In the genomic region with DNA sequence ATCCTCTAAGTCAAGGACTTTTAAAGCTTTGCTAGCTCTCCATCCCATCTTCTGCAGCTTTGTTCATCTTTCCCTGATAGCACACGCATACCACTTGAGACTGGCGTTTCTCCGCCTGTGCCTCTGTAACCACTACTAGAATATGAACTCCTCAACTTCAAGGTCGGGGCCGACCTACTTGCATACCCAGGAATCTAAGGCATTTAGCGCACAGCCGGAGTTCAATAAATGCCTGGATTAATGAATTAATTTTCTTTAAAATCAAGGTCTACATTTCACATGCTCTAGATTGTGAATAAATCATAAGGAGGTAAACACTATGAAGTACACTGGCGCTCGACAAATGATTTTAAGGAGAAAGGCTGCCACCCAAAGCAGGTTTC, we compare ENCODE assay signal across 8 cellular contexts.
DNase-seq lines count a peak whose midpoint lies in the region; ATAC-seq, FAIRE-seq and TF ChIP-seq lines count a peak whose summit lies in the region.

No MANE protein-coding gene starts in this region.

- peaks cover 15% of the 10 kb centered on the region for H3K4me1 Mint-ChIP-seq in CD8-positive, alpha-beta T cell (ENCODE audit: low read depth)

- H3K4me3 ChIP-seq in CD8-positive, alpha-beta T cell (ENCODE audit: low read depth, low read length): peak overlapping the region; percentile 63
- H3K4me3 ChIP-seq in OCI-LY3 (ENCODE audit: low read length): peak overlapping the region; percentile 79
- H3K4me3 ChIP-seq in H1 (ENCODE audit: extremely low read depth in 1 of 4, insufficient read depth in 2 of 4, low read depth in 3 of 4, low read length in 4 of 4): peak overlapping the region; percentile 35 to 60 (median 38)
- H3K4me3 ChIP-seq in neuron (ENCODE audit: low read length): peak overlapping the region; percentile 75

- H3K4me3 Mint-ChIP-seq in CD8-positive, alpha-beta T cell: peak overlapping the region; percentile 88

- CTCF ChIA-PET in CD8-positive, alpha-beta T cell (lab: Charles Lee): interaction anchor here (0.9 to 6.3 kb wide), 7 partner anchors 7 to 878 kb away, joined by 3 to 36 read pairs (median 4); a partner anchor contains a TSS
- CTCF ChIA-PET in H1 (lab: Charles Lee; ENCODE audit: partially characterized antibody): interaction anchor here (0.8 to 2.5 kb wide), 8 partner anchors 8 to 77 kb away, joined by 3 to 8 read pairs (median 4); no protein-coding TSS in a partner anchor

- no peaks in the 10 kb centered on the region for H3K27me3 Mint-ChIP-seq in CD8-positive, alpha-beta T cell (ENCODE audit: low read depth)

- intact Hi-C loops in CD8-positive, alpha-beta T cell (cut with DNase I, micrococcal nuclease): loop anchor here (2.0 to 10.0 kb wide), 11 partner anchors 67 to 1170 kb away; a partner anchor contains a TSS

- 8% methylated on average over 9 of the region's 9 CpGs; no CpG with 5 or more reads in 1 of the 2 experiments for WGBS in H1 (ENCODE audit: extremely low coverage in 1 of 2, insufficient coverage in 1 of 2, insufficient read length in 1 of 2, insufficient replicate concordance in 2 of 2, low coverage in 1 of 2, low lambda C conversion rate in 2 of 2, missing lambda C conversion rate in 1 of 2), 2 experiments

- POLR2A ChIA-PET in CD8-positive, alpha-beta T cell (lab: Charles Lee): interaction anchor here (1.0 to 2.0 kb wide), 5 partner anchors 16 to 813 kb away, joined by 3 to 25 read pairs (median 4); a partner anchor contains a TSS
- POLR2A ChIA-PET in H1 (lab: Charles Lee; ENCODE audit: partially characterized antibody): interaction anchor here (1.2 to 1.5 kb wide), 3 partner anchors 67 to 140 kb away, joined by 3 read pairs; no protein-coding TSS in a partner anchor

- no peaks in the 10 kb centered on the region for H3K36me3 Mint-ChIP-seq in CD8-positive, alpha-beta T cell

- peaks cover 12% of the 10 kb centered on the region for H3K4me1 ChIP-seq in CD8-positive, alpha-beta T cell (ENCODE audit: insufficient read depth, low read length)
- peaks cover 18% of the 10 kb centered on the region for H3K4me1 ChIP-seq in OCI-LY3 (ENCODE audit: low read length)
- peaks cover 0 to 4% (median 2%) of the 10 kb centered on the region in 4 experiments; a peak in 5 of 7 replicates for H3K4me1 ChIP-seq in H1 (replicated peaks in 1 of 4; ENCODE audit: control insufficient read depth in 3 of 4, insufficient read depth in 4 of 4, low read length in 3 of 4)
- peaks cover 4% of the 10 kb centered on the region for H3K4me1 ChIP-seq in neuron (ENCODE audit: insufficient read depth, low read length)

- H3K23ac ChIP-seq in H1 (ENCODE audit: insufficient read length): no peak overlapping the region

- peak overlapping the region; percentile 93 for H3K4me2 ChIP-seq in OCI-LY3 (ENCODE audit: low read length)
- H3K4me2 ChIP-seq in H1 (ENCODE audit: insufficient read depth in 1 of 2, low read depth in 2 of 2, low read length in 2 of 2): peak overlapping the region; percentile 68 to 75

- H3K27ac Mint-ChIP-seq in CD8-positive, alpha-beta T cell: peak overlapping the region; percentile 41

- H3K9me3 Mint-ChIP-seq in CD8-positive, alpha-beta T cell: no peaks in the 10 kb centered on the region

- no peaks in the 10 kb centered on the region for H3K79me1 ChIP-seq in H1 (ENCODE audit: low read depth, low read length)

- no peak for TF ChIP-seq EP300 in H1 (IDR thresholded peaks at IDR 0.05; ENCODE audit: borderline replicate concordance in 1 of 2, low read depth in 2 of 2, low read length in 2 of 2)

- no peaks in the 10 kb centered on the region for H3K9me3 ChIP-seq in CD8-positive, alpha-beta T cell (ENCODE audit: low read length)
- H3K9me3 ChIP-seq in OCI-LY3 (ENCODE audit: insufficient read depth, low read length) (no peaks in the 10 kb centered on the region), H1 (ENCODE audit: insufficient read depth in 2 of 2, low read depth in 1 of 2, low read length in 1 of 2) (no peaks in the 10 kb centered on the region), neuron (ENCODE audit: low read length) (no peaks in the 10 kb centered on the region)

- no peak overlapping the region for H3K14ac ChIP-seq in H1 (ENCODE audit: insufficient read length)

- no peak overlapping the region for H2BK5ac ChIP-seq in H1 (ENCODE audit: low read depth, low read length)

- ATAC-seq in CD8-positive, alpha-beta T cell: no peak
- ATAC-seq in GM21619 (IDR thresholded peaks at IDR 0.05; ENCODE audit: unreplicated experiment) (no peak), GM19463 (IDR thresholded peaks at IDR 0.05; ENCODE audit: unreplicated experiment) (no peak)

- H2BK15ac ChIP-seq in H1 (ENCODE audit: low read length): no peak overlapping the region

- TF ChIP-seq POLR2A in H1 (IDR thresholded peaks at IDR 0.05; ENCODE audit: control extremely low read depth in 1 of 2, low read depth in 2 of 2, low read length in 2 of 2): no peak

- H3K9ac ChIP-seq in OCI-LY3 (ENCODE audit: low read length) (peak overlapping the region; percentile 45), H1 (replicated peaks in 1 of 4; ENCODE audit: extremely low read depth in 1 of 4, low read depth in 3 of 4, low read length in 3 of 4) (no peak overlapping the region; a peak in 1 of 7 replicates)

- DNase-seq in CD8-positive, alpha-beta T cell: no peak
- no peak for DNase-seq in H1 (ENCODE audit: low read depth in 1 of 2, low spot score in 2 of 2)
- DNase-seq in NCI-H1694 (lab: John Stamatoyannopoulos, UW): no peak
- no peak for DNase-seq in NCI-H1417 treated with DMSO at 0.1 percent for 48 hours (lab: John Stamatoyannopoulos, UW)

- H2BK20ac ChIP-seq in H1 (ENCODE audit: low read length): no peak overlapping the region

- H4K20me1 ChIP-seq in OCI-LY3 (ENCODE audit: insufficient read depth, low read length) (no peaks in the 10 kb centered on the region), H1 (replicated peaks in 1 of 2; ENCODE audit: control insufficient read depth in 1 of 2, insufficient read depth in 2 of 2, low read length in 2 of 2) (no peaks in the 10 kb centered on the region)

- TF ChIP-seq RAD21 in H1 (IDR thresholded peaks at IDR 0.05 in 1 of 2, conservative IDR thresholded peaks at IDR 0.05 in 1 of 2; ENCODE audit: low read depth in 2 of 2, low read length in 2 of 2): no peak

- FAIRE-seq in H1 (lab: Jason Lieb, UNC): no peak

- no peak overlapping the region for H2BK12ac ChIP-seq in H1 (ENCODE audit: low read depth, low read length)

- no peak overlapping the region for H4K91ac ChIP-seq in H1 (replicated peaks; ENCODE audit: insufficient read length, low read length)

- H3K4ac ChIP-seq in H1 (replicated peaks; ENCODE audit: insufficient read length, low read depth, low read length): no peak overlapping the region

- no peaks in the 10 kb centered on the region for H3K27me3 ChIP-seq in CD8-positive, alpha-beta T cell (ENCODE audit: insufficient read depth, low read length)
- H3K27me3 ChIP-seq in OCI-LY3 (ENCODE audit: low read depth, low read length) (peaks cover 34% of the 10 kb centered on the region), H1 (replicated peaks in 1 of 4; ENCODE audit: control insufficient read depth in 3 of 4, extremely low read depth in 1 of 4, insufficient read depth in 3 of 4, low read length in 3 of 4) (peaks cover 0 to 3% (median 0%) of the 10 kb centered on the region in 4 experiments; a peak in 1 of 7 replicates), neuron (ENCODE audit: insufficient read depth, low read length) (peaks cover 9% of the 10 kb centered on the region)

- H3K56ac ChIP-seq in H1 (replicated peaks; ENCODE audit: insufficient read length, low read depth, low read length): no peak overlapping the region

- H3K79me2 ChIP-seq in OCI-LY3 (ENCODE audit: low read length) (no peaks in the 10 kb centered on the region), H1 (ENCODE audit: control insufficient read depth in 1 of 2, insufficient read depth in 2 of 2, low read length in 2 of 2) (no peaks in the 10 kb centered on the region)

- no peak overlapping the region for H3K18ac ChIP-seq in H1 (ENCODE audit: extremely low read depth, low read length)

- no peak overlapping the region for H2BK120ac ChIP-seq in H1 (replicated peaks; ENCODE audit: low read depth, low read length)

- peak overlapping the region; percentile 92 for H2AFZ ChIP-seq in OCI-LY3 (ENCODE audit: low read depth, low read length)
- peak overlapping the region; percentile 76 for H2AFZ ChIP-seq in H1 (ENCODE audit: low read length)
- H2AFZ ChIP-seq in neuron (ENCODE audit: low read depth, low read length): peak overlapping the region; percentile 97

- H2AK5ac ChIP-seq in H1 (ENCODE audit: low read depth, low read length): no peak overlapping the region

- TF ChIP-seq CTCF in CD8-positive, alpha-beta T cell (IDR thresholded peaks at IDR 0.05): no peak
- TF ChIP-seq CTCF in OCI-LY3 (IDR thresholded peaks at IDR 0.05; ENCODE audit: low read depth, low read length) (no peak), H1 (IDR thresholded peaks at IDR 0.05; ENCODE audit: control extremely low read depth in 1 of 3, insufficient read depth in 1 of 3, low read depth in 1 of 3, low read length in 3 of 3) (no peak)

- H3K36me3 ChIP-seq in CD8-positive, alpha-beta T cell (ENCODE audit: insufficient read depth, low read length): no peaks in the 10 kb centered on the region
- H3K36me3 ChIP-seq in OCI-LY3 (replicated peaks; ENCODE audit: low read depth, low read length) (no peaks in the 10 kb centered on the region), H1 (ENCODE audit: control insufficient read depth in 2 of 4, insufficient read depth in 4 of 4, low read length in 3 of 4) (no peaks in the 10 kb centered on the region), neuron (ENCODE audit: insufficient read depth, low read length) (no peaks in the 10 kb centered on the region)

- H4K5ac ChIP-seq in H1 (ENCODE audit: insufficient read length, low read depth, low read length): no peak overlapping the region

- no peak overlapping the region for H4K8ac ChIP-seq in H1 (ENCODE audit: extremely low read depth, insufficient read depth, low read length)

- peaks cover 3% of the 10 kb centered on the region; the same call in 1 of the 2 replicates for H3K23me2 ChIP-seq in H1 (ENCODE audit: low read depth, low read length)

- peak overlapping the region; percentile 43 for H3K27ac ChIP-seq in CD8-positive, alpha-beta T cell (ENCODE audit: low read depth, low read length)
- H3K27ac ChIP-seq in OCI-LY3 (ENCODE audit: low read length): no peak overlapping the region
- no peak overlapping the region for H3K27ac ChIP-seq in H1 (ENCODE audit: low read depth, low read length)

TF ChIP-seq in H1, 55 proteins besides CTCF, POLR2A, EP300 and RAD21 (continues in another document):
- TF ChIP-seq GTF2F1 (IDR thresholded peaks at IDR 0.05; ENCODE audit: borderline replicate concordance, low read depth, low read length): no peak
- no peak for TF ChIP-seq SP4 (IDR thresholded peaks at IDR 0.05; ENCODE audit: low read length)
- TF ChIP-seq NANOG (IDR thresholded peaks at IDR 0.05; ENCODE audit: insufficient read depth, low read depth, low read length, poor library complexity, severe bottlenecking): no peak
- TF ChIP-seq, protein P1, sequence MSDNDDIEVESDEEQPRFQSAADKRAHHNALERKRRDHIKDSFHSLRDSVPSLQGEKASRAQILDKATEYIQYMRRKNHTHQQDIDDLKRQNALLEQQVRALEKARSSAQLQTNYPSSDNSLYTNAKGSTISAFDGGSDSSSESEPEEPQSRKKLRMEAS (IDR thresholded peaks at IDR 0.05): no peak
- peak; percentile 86 for TF ChIP-seq TEAD4 (IDR thresholded peaks at IDR 0.05; ENCODE audit: low read depth, low read length)
- TF ChIP-seq JUND (IDR thresholded peaks at IDR 0.05; ENCODE audit: low read length): no peak
- no peak for TF ChIP-seq RBBP5 (IDR thresholded peaks at IDR 0.05; ENCODE audit: borderline replicate concordance, low read depth, low read length)
